ENCODE assay signal across 19 cellular contexts in genomic region chr1:202694354-202694753, GRCh38. TPM values are rescaled to one million over a fixed set of nuclear protein-coding genes. Genes with fewer than 3 reads are reported as not detected.
A peak's percentile ranks its signal among the peaks of the same experiment; 100 is the strongest.
DNase-seq lines count a peak whose midpoint lies in the region; ATAC-seq and TF ChIP-seq lines count a peak whose summit lies in the region.
"Had no signal": no experiment of that assay in that cellular context is flagged by ENCODE, and none has a peak within 500 bp of the region (broad histone marks: within the 10 kb centered on the region; RNA-seq: fewer than 3 reads in every experiment).

No MANE protein-coding gene starts in this region.

- intact Hi-C loops in left lung (cut with DNase I), result no loop called here

- H3K27me3 ChIP-seq in brain microvascular endothelial cell (replicated peaks) (peaks cover 30% of the 10 kb centered on the region), left lung (peaks cover 25 to 89% of the 10 kb centered on the region in 2 donors)

- no peaks in the 10 kb centered on the region for H3K9me3 ChIP-seq in left lung
- H3K9me3 ChIP-seq: BLaER1 treated with 17β-estradiol and CSF1 and Interleukin-3, amounts not matched to agents 10 nM and 100 nM had no signal

- no peak for TF ChIP-seq CTCF in brain microvascular endothelial cell (IDR thresholded peaks at IDR 0.05; ENCODE audit: low read depth, low read length, missing control alignments)
- TF ChIP-seq CTCF in left lung (IDR thresholded peaks at IDR 0.05), result no peak

- H3K36me3 ChIP-seq in brain microvascular endothelial cell (replicated peaks), result no peaks in the 10 kb centered on the region
- H3K36me3 ChIP-seq in left lung, result no peaks in the 10 kb centered on the region
- H3K36me3 ChIP-seq: BLaER1 treated with 17β-estradiol and CSF1 and Interleukin-3, amounts not matched to agents 10 nM and 100 nM had no signal

- in situ Hi-C loops in brain microvascular endothelial cell (cut with HindIII; ENCODE audit: low pct_ligation_motif_present, low sequenced_read_pairs), result no loop called here

- no peaks in the 10 kb centered on the region for H3K4me1 ChIP-seq in left lung

- DNase-seq in DMS53 (lab: John Stamatoyannopoulos, UW), result peak; percentile 51
- no peak for DNase-seq in DMS53 treated with DMSO at 0.1 percent for 48 hours (lab: John Stamatoyannopoulos, UW; ENCODE audit: unreplicated experiment)
- peak; percentile 83 for DNase-seq in COLO668 (lab: John Stamatoyannopoulos, UW; ENCODE audit: unreplicated experiment)
- DNase-seq in NCI-H1105 (lab: John Stamatoyannopoulos, UW), result peak; percentile 21
- DNase-seq in NCI-H774 (lab: John Stamatoyannopoulos, UW), result peak; percentile 53
- DNase-seq in brain microvascular endothelial cell, result no peak
- no peak for DNase-seq in left lung
- DNase-seq: DND-41, GF-D8, IMR-90, Kasumi-1, NCI-H2171, NCI-H526 treated with DMSO at 0.1 percent for 48 hours had no signal

- H3K4me3 ChIP-seq in brain microvascular endothelial cell (ENCODE audit: low read depth, low read length) (no peak overlapping the region), left lung (no peak overlapping the region)
- H3K4me3 ChIP-seq: BLaER1 treated with 17β-estradiol and CSF1 and Interleukin-3, amounts not matched to agents 10 nM and 100 nM had no signal

- H3K27ac ChIP-seq in brain microvascular endothelial cell, result no peak overlapping the region
- no peak overlapping the region for H3K27ac ChIP-seq in left lung
- H3K27ac ChIP-seq: 22Rv1; BLaER1 treated with 17β-estradiol and CSF1 and Interleukin-3, amounts not matched to agents 10 nM and 100 nM had no signal

- ATAC-seq in HG03521 (IDR thresholded peaks at IDR 0.05; ENCODE audit: unreplicated experiment), result no peak
- no peak for ATAC-seq in left lung
- ATAC-seq: HCT116, Panc1, Right ventricle myocardium inferior had no signal

RNA-seq across cellular contexts. Expression of gene SYT2, which starts 15.9 kb away (rescaled TPM):
- total RNA-seq in left lung, result 1 to 10 TPM in 1 of 2 donors, not detected in 1; 1.1 TPM
- total RNA-seq: Right ventricle myocardium inferior had no signal

Comparison
In these comparisons a context has a peak if more than half of its experiments do, and no peak if none do; other contexts are left out.
1. DNase-seq: peak in DMS53 (single experiment), COLO668 (single experiment), NCI-H1105 (single experiment) and NCI-H774 (single experiment); none in DMS53 treated with DMSO at 0.1 percent for 48 hours (single experiment), brain microvascular endothelial cell (single experiment) and left lung (0 of 2).